15 cellular contexts compared by ENCODE assay signal in the genomic region with DNA sequence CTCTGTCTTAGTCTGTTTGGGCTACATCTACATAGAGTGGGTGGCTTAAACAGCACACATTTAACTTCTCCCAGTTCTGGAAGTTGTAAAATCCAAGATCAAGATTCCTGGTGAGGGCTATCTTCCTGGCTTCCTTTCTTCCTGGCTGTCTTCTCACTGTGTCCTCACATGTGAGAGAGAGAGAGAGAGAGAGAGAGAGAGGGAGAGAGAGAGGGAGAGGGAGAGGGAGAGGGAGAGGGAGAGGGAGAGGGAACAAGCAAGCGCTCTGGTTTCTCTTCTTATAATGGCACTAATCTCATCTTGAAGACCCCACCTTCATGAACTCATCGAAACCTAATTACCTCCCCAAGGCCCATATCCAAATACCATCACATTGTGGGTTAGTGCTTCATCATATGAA.
DNase-seq lines count a peak whose midpoint lies in the region; ATAC-seq and TF ChIP-seq lines count a peak whose summit lies in the region.
"Had no signal": no experiment of that assay in that cellular context is flagged by ENCODE, and none has a peak within 500 bp of the region (broad histone marks: within the 10 kb centered on the region; RNA-seq: fewer than 3 reads in every experiment).

No MANE protein-coding gene starts in this region.

- intact Hi-C loops in Right ventricle myocardium superior (cut with DNase I) (loop anchor here (5.0 kb wide), 1 partner anchor 34 kb away; no protein-coding TSS in a partner anchor), Right ventricle myocardium inferior (cut with DNase I) (loop anchor here (10.0 kb wide), 1 partner anchor 68 kb away; a partner anchor contains a TSS), natural killer cell (cut with micrococcal nuclease) (no loop called here), sigmoid colon (cut with DNase I) (no loop called here)

- H3K4me3 Mint-ChIP-seq in natural killer cell: no peak overlapping the region
- H3K4me3 Mint-ChIP-seq in natural killer cell treated with Interleukin-12 subunit alpha and Interleukin-12 subunit beta and Interleukin-15 and Interleukin-18, amount 100 ng/mL, for 72 hours: no peak overlapping the region
- H3K4me3 Mint-ChIP-seq: CD14-positive monocyte; CD8-positive, alpha-beta T cell had no signal

- H3K27ac Mint-ChIP-seq in natural killer cell: peak overlapping the region; percentile 5 to 33
- H3K27ac Mint-ChIP-seq in natural killer cell treated with Interleukin-12 subunit alpha and Interleukin-12 subunit beta and Interleukin-15 and Interleukin-18, amount 100 ng/mL, for 72 hours: no peak overlapping the region
- H3K27ac Mint-ChIP-seq: CD14-positive monocyte; CD8-positive, alpha-beta T cell had no signal

- no peaks in the 10 kb centered on the region for H3K36me3 ChIP-seq in sigmoid colon

- H3K27me3 Mint-ChIP-seq in natural killer cell (ENCODE audit: low read depth in 2 of 2): no peaks in the 10 kb centered on the region
- H3K27me3 Mint-ChIP-seq in natural killer cell treated with Interleukin-12 subunit alpha and Interleukin-12 subunit beta and Interleukin-15 and Interleukin-18, amount 100 ng/mL, for 72 hours: no peaks in the 10 kb centered on the region
- H3K27me3 Mint-ChIP-seq: IgD-negative memory B cell had no signal

- no peaks in the 10 kb centered on the region for H3K36me3 Mint-ChIP-seq in natural killer cell
- no peaks in the 10 kb centered on the region for H3K36me3 Mint-ChIP-seq in natural killer cell treated with Interleukin-12 subunit alpha and Interleukin-12 subunit beta and Interleukin-15 and Interleukin-18, amount 100 ng/mL, for 72 hours
- H3K36me3 Mint-ChIP-seq: CD14-positive monocyte; CD8-positive, alpha-beta T cell had no signal

- H3K27ac ChIP-seq in sigmoid colon: peak overlapping the region in 3 of 4 donors; percentile 15 to 76 (median 69)
- H3K27ac ChIP-seq: 22Rv1 had no signal

- TF ChIP-seq EP300 in sigmoid colon (IDR thresholded peaks at IDR 0.05): no peak

- H3K4me1 ChIP-seq in sigmoid colon: peaks cover 0 to 74% (median 41%) of the 10 kb centered on the region in 4 donors

- DNase-seq in Right ventricle myocardium superior (no peak), Right ventricle myocardium inferior (ENCODE audit: missing footprints) (no peak), natural killer cell (no peak), sigmoid colon (no peak)
- DNase-seq in natural killer cell treated with Interleukin-12 subunit alpha and Interleukin-12 subunit beta and Interleukin-15 and Interleukin-18, amount 100 ng/mL, for 72 hours (ENCODE audit: low spot score): no peak
- DNase-seq in central memory CD4-positive, alpha-beta T cell: no peak
- DNase-seq: CD8-positive, alpha-beta T cell; COR-L47; DND-41; GDM1 had no signal

- H3K9me3 ChIP-seq in sigmoid colon: no peaks in the 10 kb centered on the region

- no peak for TF ChIP-seq POLR2A in sigmoid colon (IDR thresholded peaks at IDR 0.05)

- peaks cover 54 to 57% of the 10 kb centered on the region in 2 donors for H3K4me1 Mint-ChIP-seq in natural killer cell
- peaks cover 28 to 39% of the 10 kb centered on the region in 2 donors for H3K4me1 Mint-ChIP-seq in natural killer cell treated with Interleukin-12 subunit alpha and Interleukin-12 subunit beta and Interleukin-15 and Interleukin-18, amount 100 ng/mL, for 72 hours (ENCODE audit: low read depth in 2 of 2)
- H3K4me1 Mint-ChIP-seq: CD14-positive monocyte had no signal

- no peak overlapping the region for H3K4me3 ChIP-seq in sigmoid colon

- peak; percentile 45 for ATAC-seq in Right ventricle myocardium superior (ENCODE audit: poor library complexity)
- no peak for ATAC-seq in Right ventricle myocardium inferior
- no peak for ATAC-seq in natural killer cell
- no peak for ATAC-seq in natural killer cell treated with Interleukin-12 subunit alpha and Interleukin-12 subunit beta and Interleukin-15 and Interleukin-18, amount 100 ng/mL, for 72 hours
- no peak for ATAC-seq in HG03342 (IDR thresholded peaks at IDR 0.05; ENCODE audit: unreplicated experiment)
- ATAC-seq: CD8-positive, alpha-beta T cell; HCT116 had no signal

- WGBS in sigmoid colon, 2 donors: 56 to 60% methylated on average over 2 of the region's 2 CpGs

- no peak for TF ChIP-seq CTCF in natural killer cell (IDR thresholded peaks at IDR 0.05)
- TF ChIP-seq CTCF in sigmoid colon (IDR thresholded peaks at IDR 0.05): no peak

- no peaks in the 10 kb centered on the region for H3K27me3 ChIP-seq in sigmoid colon

- no peaks in the 10 kb centered on the region for H3K9me3 Mint-ChIP-seq in natural killer cell
- H3K9me3 Mint-ChIP-seq in natural killer cell treated with Interleukin-12 subunit alpha and Interleukin-12 subunit beta and Interleukin-15 and Interleukin-18, amount 100 ng/mL, for 72 hours: no peaks in the 10 kb centered on the region
- H3K9me3 Mint-ChIP-seq: CD14-positive monocyte; CD8-positive, alpha-beta T cell had no signal

Comparison
In these comparisons a context has a peak if more than half of its experiments do, and no peak if none do; other contexts are left out.
1. H3K27ac Mint-ChIP-seq: peak in natural killer cell (2 of 2); none in natural killer cell treated with Interleukin-12 subunit alpha and Interleukin-12 subunit beta and Interleukin-15 and Interleukin-18, amount 100 ng/mL, for 72 hours (0 of 2).
2. intact Hi-C loops: an anchor here in Right ventricle myocardium superior (5.0 kb wide) and Right ventricle myocardium inferior (10.0 kb wide); none called in natural killer cell and sigmoid colon.